10 cellular contexts compared by ENCODE assay signal in genomic region chr14:73739899-73740685, GRCh38. TPM values are rescaled to one million over a fixed set of nuclear protein-coding genes. Genes with fewer than 3 reads are reported as not detected.
A peak's percentile ranks its signal among the peaks of the same experiment; 100 is the strongest.
DNase-seq lines count a peak whose midpoint lies in the region; ATAC-seq, FAIRE-seq and TF ChIP-seq lines count a peak whose summit lies in the region.
"Had no signal": no experiment of that assay in that cellular context is flagged by ENCODE, and none has a peak within 500 bp of the region (broad histone marks: within the 10 kb centered on the region; RNA-seq: fewer than 3 reads in every experiment).

No MANE protein-coding gene starts in this region.

- H3K9me3 ChIP-seq in HCT116 (ENCODE audit: control insufficient read depth in 1 of 2, insufficient read depth in 1 of 2, low read depth in 1 of 2, low read length in 2 of 2) (no peaks in the 10 kb centered on the region), kidney (ENCODE audit: control insufficient read depth in 1 of 2, low read length in 2 of 2) (no peaks in the 10 kb centered on the region)

- H3K36me3 Mint-ChIP-seq in activated naive CD8-positive, alpha-beta T cell treated with anti-CD3 and anti-CD28 coated beads, Interleukin-2, amount 50 U/mL, for 24 hours (ENCODE audit: low read depth): peaks cover 19% of the 10 kb centered on the region
- peaks cover 26% of the 10 kb centered on the region for H3K36me3 Mint-ChIP-seq in stimulated activated memory B cell treated with anti-CD40 and anti-IgM and Interleukin-4, amounts not matched to agents 10 μg/mL and 1 μg/mL and 100 μg/mL, for 72 hours

- H3K27me3 ChIP-seq in HCT116 (ENCODE audit: insufficient read depth, low read length): no peaks in the 10 kb centered on the region

- no peaks in the 10 kb centered on the region for H3K9me3 Mint-ChIP-seq in activated naive CD8-positive, alpha-beta T cell treated with anti-CD3 and anti-CD28 coated beads, Interleukin-2, amount 50 U/mL, for 24 hours
- H3K9me3 Mint-ChIP-seq in stimulated activated memory B cell treated with anti-CD40 and anti-IgM and Interleukin-4, amounts not matched to agents 10 μg/mL and 1 μg/mL and 100 μg/mL, for 72 hours: no peaks in the 10 kb centered on the region
- H3K9me3 Mint-ChIP-seq: activated T-cell treated with anti-CD3 and anti-CD28 coated beads, Interleukin-2, amount 50 U/mL, for 72 hours had no signal

- DNase-seq in HCT116 (ENCODE audit: low read depth, low spot score) (no peak), kidney (no peak), cerebellar cortex (ENCODE audit: low spot score) (no peak), nucleus accumbens (lab: John Stamatoyannopoulos, UW) (no peak)
- DNase-seq in activated naive CD8-positive, alpha-beta T cell treated with anti-CD3 and anti-CD28 coated beads, Interleukin-2, amount 50 U/mL, for 24 hours: no peak
- DNase-seq in activated CD4-positive, CD25-positive, alpha-beta regulatory T cell (lab: John Stamatoyannopoulos, UW): no peak
- DNase-seq: activated T-cell treated with anti-CD3 and anti-CD28 coated beads, Interleukin-2, amount 50 U/mL, for 72 hours; KG1 had no signal

- RAD21 ChIA-PET in HCT116 (lab: Charles Lee; ENCODE audit: low non-redundant PET in 1 of 2, low total read pairs in 2 of 2, uncharacterized antibody in 2 of 2, unreplicated experiment in 2 of 2): interaction anchor here in 1 of 2 experiments (2.0 kb wide), 1 partner anchor 20 kb away, joined by 4 read pairs; a partner anchor contains a TSS

- peaks cover 3% of the 10 kb centered on the region; the same call in 1 of the 2 replicates for H4K20me1 ChIP-seq in HCT116 (ENCODE audit: insufficient read depth)

- no peak for FAIRE-seq in kidney (lab: Jason Lieb, UNC)

- no peak overlapping the region for H3K4me3 Mint-ChIP-seq in activated naive CD8-positive, alpha-beta T cell treated with anti-CD3 and anti-CD28 coated beads, Interleukin-2, amount 50 U/mL, for 24 hours
- H3K4me3 Mint-ChIP-seq in stimulated activated memory B cell treated with anti-CD40 and anti-IgM and Interleukin-4, amounts not matched to agents 10 μg/mL and 1 μg/mL and 100 μg/mL, for 72 hours: no peak overlapping the region

- peaks cover 61% of the 10 kb centered on the region for H3K79me2 ChIP-seq in HCT116 (ENCODE audit: insufficient read depth, low read length)

- no TSS peak for BruUV-seq in HCT116 (replicated peaks; lab: Mats Ljungman, UMichigan)

- intact Hi-C loops in HCT116 (cut with micrococcal nuclease) (no loop called here), kidney (cut with DNase I) (no loop called here)

- peaks cover 54 to 59% of the 10 kb centered on the region in 2 experiments for H3K4me1 ChIP-seq in HCT116 (ENCODE audit: control insufficient read depth in 1 of 2, insufficient read depth in 2 of 2, low read length in 2 of 2)
- H3K4me1 ChIP-seq in kidney (ENCODE audit: control insufficient read depth in 1 of 2, insufficient read depth in 1 of 2, low read depth in 1 of 2, low read length in 2 of 2): peaks cover 55 to 64% of the 10 kb centered on the region in 2 donors

- ATAC-seq in HCT116 (no peak), HG02884 (IDR thresholded peaks at IDR 0.05; ENCODE audit: unreplicated experiment) (no peak)
- ATAC-seq in activated naive CD8-positive, alpha-beta T cell treated with anti-CD3 and anti-CD28 coated beads, Interleukin-2, amount 50 U/mL, for 24 hours: no peak
- ATAC-seq in stimulated activated memory B cell treated with anti-CD40 and anti-IgM and Interleukin-4, amounts not matched to agents 10 μg/mL and 1 μg/mL and 100 μg/mL, for 72 hours: no peak
- ATAC-seq: activated T-cell treated with anti-CD3 and anti-CD28 coated beads, Interleukin-2, amount 50 U/mL, for 72 hours had no signal

- H2AFZ ChIP-seq in HCT116 (ENCODE audit: low read depth, low read length, poor library complexity, severe bottlenecking): no peak overlapping the region

- no peak for TF ChIP-seq CTCF in HCT116 (IDR thresholded peaks at IDR 0.05 in 2 of 3, conservative IDR thresholded peaks at IDR 0.05 in 1 of 3; ENCODE audit: borderline replicate concordance in 1 of 3, insufficient read depth in 1 of 3, low read depth in 2 of 3, low read length in 2 of 3)
- TF ChIP-seq CTCF in kidney (IDR thresholded peaks at IDR 0.05; ENCODE audit: borderline replicate concordance, extremely low read depth, insufficient read depth): no peak

- H3K4me1 Mint-ChIP-seq in activated naive CD8-positive, alpha-beta T cell treated with anti-CD3 and anti-CD28 coated beads, Interleukin-2, amount 50 U/mL, for 24 hours: peaks cover 55% of the 10 kb centered on the region
- H3K4me1 Mint-ChIP-seq in stimulated activated memory B cell treated with anti-CD40 and anti-IgM and Interleukin-4, amounts not matched to agents 10 μg/mL and 1 μg/mL and 100 μg/mL, for 72 hours: peaks cover 55% of the 10 kb centered on the region

- H3K27ac Mint-ChIP-seq in activated naive CD8-positive, alpha-beta T cell treated with anti-CD3 and anti-CD28 coated beads, Interleukin-2, amount 50 U/mL, for 24 hours: peak overlapping the region; percentile 97
- H3K27ac Mint-ChIP-seq in stimulated activated memory B cell treated with anti-CD40 and anti-IgM and Interleukin-4, amounts not matched to agents 10 μg/mL and 1 μg/mL and 100 μg/mL, for 72 hours: peak overlapping the region; percentile 87
- H3K27ac Mint-ChIP-seq: activated T-cell treated with anti-CD3 and anti-CD28 coated beads, Interleukin-2, amount 50 U/mL, for 72 hours had no signal

- POLR2A ChIA-PET in HCT116 (lab: Charles Lee): interaction anchor here (1.2 to 2.2 kb wide), 2 partner anchors 14 to 19 kb away, joined by 4 to 14 read pairs; a partner anchor contains a TSS

- H3K27me3 Mint-ChIP-seq in activated naive CD8-positive, alpha-beta T cell treated with anti-CD3 and anti-CD28 coated beads, Interleukin-2, amount 50 U/mL, for 24 hours: no peaks in the 10 kb centered on the region
- H3K27me3 Mint-ChIP-seq in stimulated activated memory B cell treated with anti-CD40 and anti-IgM and Interleukin-4, amounts not matched to agents 10 μg/mL and 1 μg/mL and 100 μg/mL, for 72 hours: no peaks in the 10 kb centered on the region

- CTCF ChIA-PET in HCT116 (lab: Charles Lee): interaction anchor here (1.1 to 2.5 kb wide), 3 partner anchors 11 to 111 kb away, joined by 5 to 13 read pairs (median 10); partner anchors contain the start of gene PTGR2

- TF ChIP-seq RAD21 in HCT116 (IDR thresholded peaks at IDR 0.05; ENCODE audit: low read depth): no peak

- H3K9me2 ChIP-seq in HCT116 (ENCODE audit: insufficient read depth): no peaks in the 10 kb centered on the region

- H3K27ac ChIP-seq in HCT116 (ENCODE audit: low read depth, low read length) (peak overlapping the region; percentile 84), kidney (ENCODE audit: low read depth in 2 of 2, low read length in 2 of 2) (peak overlapping the region; percentile 54 to 90)

- H3K9ac ChIP-seq in HCT116 (ENCODE audit: low read length): peak overlapping the region; percentile 64; the same call in 1 of the 2 replicates
- peak overlapping the region in 1 of 2 donors; percentile 71 for H3K9ac ChIP-seq in kidney (ENCODE audit: low read length in 2 of 2)

- H3K36me3 ChIP-seq in HCT116 (ENCODE audit: control insufficient read depth in 1 of 2, insufficient read depth in 2 of 2, low read length in 2 of 2) (peaks cover 8 to 13% of the 10 kb centered on the region in 2 experiments; a peak in 3 of 4 replicates), kidney (ENCODE audit: control insufficient read depth in 1 of 2, insufficient read depth in 2 of 2, low read length in 2 of 2) (peaks cover 12 to 19% of the 10 kb centered on the region in 2 donors)

- TF ChIP-seq POLR2A in HCT116 (IDR thresholded peaks at IDR 0.05; ENCODE audit: borderline replicate concordance, extremely low read depth, insufficient read depth, insufficient read length): no peak

- H3K4me3 ChIP-seq in HCT116 (replicated peaks in 1 of 2; ENCODE audit: low read depth in 1 of 2, low read length in 2 of 2) (peak overlapping the region in 1 of 2 experiments; percentile 52; a peak in 1 of 4 replicates), kidney (ENCODE audit: low read length in 2 of 2) (no peak overlapping the region)

- peak overlapping the region; percentile 89 for H3K4me2 ChIP-seq in HCT116 (ENCODE audit: low read length)

TF ChIP-seq in HCT116, 20 proteins besides CTCF, POLR2A, EP300 and RAD21 (continues in another document):
- TF ChIP-seq, protein P1, sequence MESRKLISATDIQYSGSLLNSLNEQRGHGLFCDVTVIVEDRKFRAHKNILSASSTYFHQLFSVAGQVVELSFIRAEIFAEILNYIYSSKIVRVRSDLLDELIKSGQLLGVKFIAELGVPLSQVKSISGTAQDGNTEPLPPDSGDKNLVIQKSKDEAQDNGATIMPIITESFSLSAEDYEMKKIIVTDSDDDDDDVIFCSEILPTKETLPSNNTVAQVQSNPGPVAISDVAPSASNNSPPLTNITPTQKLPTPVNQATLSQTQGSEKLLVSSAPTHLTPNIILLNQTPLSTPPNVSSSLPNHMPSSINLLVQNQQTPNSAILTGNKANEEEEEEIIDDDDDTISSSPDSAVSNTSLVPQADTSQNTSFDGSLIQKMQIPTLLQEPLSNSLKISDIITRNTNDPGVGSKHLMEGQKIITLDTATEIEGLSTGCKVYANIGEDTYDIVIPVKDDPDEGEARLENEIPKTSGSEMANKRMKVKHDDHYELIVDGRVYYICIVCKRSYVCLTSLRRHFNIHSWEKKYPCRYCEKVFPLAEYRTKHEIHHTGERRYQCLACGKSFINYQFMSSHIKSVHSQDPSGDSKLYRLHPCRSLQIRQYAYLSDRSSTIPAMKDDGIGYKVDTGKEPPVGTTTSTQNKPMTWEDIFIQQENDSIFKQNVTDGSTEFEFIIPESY (IDR thresholded peaks at IDR 0.05; ENCODE audit: extremely low read depth, insufficient replicate concordance, low read length): no peak
- TF ChIP-seq YY1 (IDR thresholded peaks at IDR 0.05; ENCODE audit: extremely low read depth, insufficient replicate concordance, low read depth, low read length) (no peak), EZH2phosphoT487 (IDR thresholded peaks at IDR 0.05; ENCODE audit: borderline replicate concordance) (no peak), JUND (IDR thresholded peaks at IDR 0.05) (no peak), MAX (IDR thresholded peaks at IDR 0.05) (no peak), POLR2AphosphoS5 (IDR thresholded peaks at IDR 0.05; ENCODE audit: low read depth, low read length) (no peak), EGR1 (IDR thresholded peaks at IDR 0.05; ENCODE audit: low read depth) (no peak), CEBPB (IDR thresholded peaks at IDR 0.05; ENCODE audit: low read depth) (no peak), ELF1 (IDR thresholded peaks at IDR 0.05; ENCODE audit: borderline replicate concordance, low read depth) (no peak)
- TF ChIP-seq, protein P2, sequence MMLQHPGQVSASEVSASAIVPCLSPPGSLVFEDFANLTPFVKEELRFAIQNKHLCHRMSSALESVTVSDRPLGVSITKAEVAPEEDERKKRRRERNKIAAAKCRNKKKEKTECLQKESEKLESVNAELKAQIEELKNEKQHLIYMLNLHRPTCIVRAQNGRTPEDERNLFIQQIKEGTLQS (IDR thresholded peaks at IDR 0.05): no peak

RNA-seq across cellular contexts. Expression of gene PNMA1, which starts 25.9 kb away (rescaled TPM):
- total RNA-seq in HCT116 (2021; ENCODE audit: unreplicated experiment) (24.6 TPM), kidney (53.1 TPM)
- 18.1 and 22.0 TPM in 2 replicates for polyA plus RNA-seq in HCT116 (2012)
- polyA plus RNA-seq in kidney (ENCODE audit: insufficient read depth, low read depth, low replicate concordance): 34.6 TPM
